In genomic region chr2:55923978-55924325, GRCh38 we compare ENCODE assay signal across 10 cellular contexts. TPM values are rescaled to one million over a fixed set of nuclear protein-coding genes. Genes with fewer than 3 reads are reported as not detected.
DNase-seq lines count a peak whose midpoint lies in the region; ATAC-seq and TF ChIP-seq lines count a peak whose summit lies in the region.
"Had no signal": no experiment of that assay in that cellular context is flagged by ENCODE, and none has a peak within 500 bp of the region (broad histone marks: within the 10 kb centered on the region; RNA-seq: fewer than 3 reads in every experiment).

No MANE protein-coding gene starts in this region.

- H3K9me3 ChIP-seq in NT2/D1 (ENCODE audit: insufficient read depth, low read length) (no peaks in the 10 kb centered on the region), endodermal cell (ENCODE audit: control insufficient read depth, low read length) (no peaks in the 10 kb centered on the region), lower lobe of right lung (no peaks in the 10 kb centered on the region), testis (no peaks in the 10 kb centered on the region)

- TF ChIP-seq CTCF in endodermal cell (conservative IDR thresholded peaks at IDR 0.05) = no peak
- TF ChIP-seq CTCF in lower lobe of right lung (IDR thresholded peaks at IDR 0.05) = no peak
- TF ChIP-seq CTCF in testis (IDR thresholded peaks at IDR 0.05) = no peak

- DNase-seq in NT2/D1 (ENCODE audit: low read depth, low spot score) = no peak
- DNase-seq in endodermal cell = no peak
- no peak for DNase-seq in lower lobe of right lung
- no peak for DNase-seq in testis
- DNase-seq in NCI-H748 treated with DMSO at 0.1 percent for 48 hours (lab: John Stamatoyannopoulos, UW) = no peak

- peaks cover 10% of the 10 kb centered on the region for H3K4me1 Mint-ChIP-seq in endodermal cell
- H3K4me1 Mint-ChIP-seq: activated naive CD4-positive, alpha-beta T cell treated with anti-CD3 and anti-CD28 coated beads, Interleukin-2, amount 50 U/mL, for 24 hours had no signal

- peaks cover 57% of the 10 kb centered on the region for H3K27me3 Mint-ChIP-seq in endodermal cell (ENCODE audit: insufficient read depth)

- no peaks in the 10 kb centered on the region for H3K9me3 Mint-ChIP-seq in endodermal cell
- H3K9me3 Mint-ChIP-seq: activated naive CD4-positive, alpha-beta T cell treated with anti-CD3 and anti-CD28 coated beads, Interleukin-2, amount 50 U/mL, for 24 hours had no signal

- intact Hi-C loops in lower lobe of right lung (cut with DNase I) = no loop called here
- intact Hi-C loops in testis (cut with DNase I; ENCODE audit: low total_unique reads) = no loop called here

- H3K4me3 ChIP-seq in NT2/D1 (ENCODE audit: insufficient read length, low read depth) (peak overlapping the region; percentile 34), endodermal cell (ENCODE audit: low read length) (peak overlapping the region; percentile 82), lower lobe of right lung (peak overlapping the region; percentile 73), testis (peak overlapping the region; percentile 40 to 60)

- no peak overlapping the region for H3K27ac Mint-ChIP-seq in endodermal cell
- H3K27ac Mint-ChIP-seq: activated naive CD4-positive, alpha-beta T cell treated with anti-CD3 and anti-CD28 coated beads, Interleukin-2, amount 50 U/mL, for 24 hours had no signal

- H3K27me3 ChIP-seq in NT2/D1 (ENCODE audit: insufficient read depth, insufficient read length) (peaks cover 30% of the 10 kb centered on the region), endodermal cell (ENCODE audit: control insufficient read depth, insufficient read depth, low read length, poor library complexity, severe bottlenecking) (peaks cover 59% of the 10 kb centered on the region), lower lobe of right lung (ENCODE audit: low read depth) (peaks cover 4% of the 10 kb centered on the region), testis (no peaks in the 10 kb centered on the region)

- peak overlapping the region; percentile 68 for H3K4me3 Mint-ChIP-seq in endodermal cell
- H3K4me3 Mint-ChIP-seq: activated naive CD4-positive, alpha-beta T cell treated with anti-CD3 and anti-CD28 coated beads, Interleukin-2, amount 50 U/mL, for 24 hours had no signal

- H3K9ac ChIP-seq in NT2/D1 (ENCODE audit: insufficient read length, low read depth) (peak overlapping the region; percentile 67), endodermal cell (ENCODE audit: extremely low read depth, low read length, poor library complexity, severe bottlenecking) (no peak overlapping the region)

- H3K27ac ChIP-seq in endodermal cell (ENCODE audit: low read depth, low read length) (no peak overlapping the region), lower lobe of right lung (peak overlapping the region; percentile 70), testis (no peak overlapping the region)
- H3K27ac ChIP-seq: VCaP had no signal

- no peaks in the 10 kb centered on the region for H3K36me3 ChIP-seq in NT2/D1 (ENCODE audit: insufficient read depth, insufficient read length, low read length)
- H3K36me3 ChIP-seq in endodermal cell (ENCODE audit: control insufficient read depth, insufficient read depth, low read length) = no peaks in the 10 kb centered on the region
- H3K36me3 ChIP-seq in lower lobe of right lung = no peaks in the 10 kb centered on the region
- no peaks in the 10 kb centered on the region for H3K36me3 ChIP-seq in testis (ENCODE audit: low read depth, missing control alignments)

- no peak for TF ChIP-seq POLR2A in testis (IDR thresholded peaks at IDR 0.05)

- H3K36me3 Mint-ChIP-seq in endodermal cell (ENCODE audit: low read depth) = no peaks in the 10 kb centered on the region
- H3K36me3 Mint-ChIP-seq: activated naive CD4-positive, alpha-beta T cell treated with anti-CD3 and anti-CD28 coated beads, Interleukin-2, amount 50 U/mL, for 24 hours had no signal

- 4% methylated on average over 9 of the region's 9 CpGs; no CpG with 5 or more reads in 1 of the 2 experiments for WGBS in endodermal cell (ENCODE audit: insufficient coverage in 1 of 2, insufficient read length in 1 of 2), 2 experiments
- WGBS in testis, 2 donors = 2% methylated on average over 9 of the region's 9 CpGs

- H3K4me1 ChIP-seq in NT2/D1 (ENCODE audit: insufficient read depth, insufficient read length) = no peaks in the 10 kb centered on the region
- no peaks in the 10 kb centered on the region for H3K4me1 ChIP-seq in endodermal cell (ENCODE audit: control insufficient read depth, insufficient read depth, low read length)
- peaks cover 19% of the 10 kb centered on the region for H3K4me1 ChIP-seq in lower lobe of right lung
- H3K4me1 ChIP-seq in testis = no peaks in the 10 kb centered on the region

- ATAC-seq in lower lobe of right lung = no peak
- ATAC-seq in HG02938 (IDR thresholded peaks at IDR 0.05; ENCODE audit: unreplicated experiment) = no peak
- ATAC-seq in GM18517 (IDR thresholded peaks at IDR 0.05; ENCODE audit: unreplicated experiment) = no peak
- ATAC-seq in GM21526 (IDR thresholded peaks at IDR 0.05; ENCODE audit: low FRiP score, unreplicated experiment) = no peak

RNA-seq across cellular contexts. Expression of gene EFEMP1, which starts 0.4 kb away (rescaled TPM):
- total RNA-seq in endodermal cell = 1 to 10 TPM; 2.6 to 3.3 TPM
- 10.0 TPM for polyA plus RNA-seq in endodermal cell (2013, experiment 1 of 2)
- polyA plus RNA-seq in endodermal cell (2013, experiment 2 of 2) = 11.8 TPM
- total RNA-seq in lower lobe of right lung = 219 TPM
- total RNA-seq in testis = 1 to 10 TPM; 2.4 to 8.6 TPM
- 74.0 TPM for polyA plus RNA-seq in testis (ENCODE audit: insufficient read depth, low read depth, low replicate concordance)

Comparison
In these comparisons a context has a peak if more than half of its experiments do, and no peak if none do; other contexts are left out.
1. RNA of gene EFEMP1, which starts 0.4 kb away (total RNA-seq): 219 TPM in lower lobe of right lung (single experiment); 2.4 to 8.6 TPM in testis and 2.6 to 3.3 TPM in endodermal cell; every median in the first group is over 10 times any median in the second.
2. Peak in every context shown above with its lines, with median percentiles within 50 percentile points of each other: H3K4me3 ChIP-seq.